Comparison of ENCODE assay signal across 8 cellular contexts in the genomic region with DNA sequence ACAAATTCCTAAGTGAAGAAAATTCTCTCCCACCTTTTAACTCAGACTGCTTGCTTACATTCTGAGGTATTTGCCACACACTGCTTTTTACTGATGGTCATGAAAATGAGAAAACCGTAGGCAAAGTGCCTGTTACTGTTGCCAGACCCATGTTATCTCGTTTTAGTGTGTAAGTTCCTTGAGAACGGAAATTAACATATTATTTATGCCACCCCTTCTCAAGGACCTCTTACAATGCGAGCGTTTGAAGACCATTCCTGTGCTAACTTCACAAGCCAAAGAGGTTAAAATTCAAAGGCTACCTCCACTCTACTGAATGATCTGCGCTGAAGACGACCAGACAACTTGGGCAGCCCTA. TPM values are rescaled to one million over a fixed set of nuclear protein-coding genes. Genes with fewer than 3 reads are reported as not detected.
A peak's percentile ranks its signal among the peaks of the same experiment; 100 is the strongest.
DNase-seq lines count a peak whose midpoint lies in the region; TF ChIP-seq lines count a peak whose summit lies in the region.

No MANE protein-coding gene starts in this region.

- intact Hi-C loops in esophagus muscularis mucosa (cut with DNase I) (no loop called here), prostate gland (cut with DNase I) (no loop called here)

- H3K4me1 ChIP-seq in ES-I3 (ENCODE audit: insufficient read depth, low read length) (no peaks in the 10 kb centered on the region), esophagus muscularis mucosa (peaks cover 9 to 39% (median 29%) of the 10 kb centered on the region in 4 donors), prostate gland (replicated peaks) (peaks cover 10% of the 10 kb centered on the region)

- 2% methylated on average over 7 of the region's 7 CpGs for WGBS in esophagus muscularis mucosa
- WGBS in prostate gland = under 1% methylated on average over 7 of the region's 7 CpGs

- H3K36me3 ChIP-seq in ES-I3 (ENCODE audit: insufficient read depth, low read length) = 0 out of 2 replicates have a peak, but pooled peaks cover 3% of the 10 kb centered on the region
- peaks cover 0 to 16% (median 6%) of the 10 kb centered on the region in 4 donors for H3K36me3 ChIP-seq in esophagus muscularis mucosa
- H3K36me3 ChIP-seq in prostate gland = no peaks in the 10 kb centered on the region

- TF ChIP-seq CTCF in esophagus muscularis mucosa (IDR thresholded peaks at IDR 0.05) (no peak), prostate gland (IDR thresholded peaks at IDR 0.05) (no peak)

- H3K27me3 ChIP-seq in esophagus muscularis mucosa (no peaks in the 10 kb centered on the region), prostate gland (replicated peaks; ENCODE audit: insufficient read depth) (no peaks in the 10 kb centered on the region)

- H3K9me3 ChIP-seq in ES-I3 (ENCODE audit: control insufficient read depth, insufficient read depth, low read length) (no peaks in the 10 kb centered on the region), esophagus muscularis mucosa (no peaks in the 10 kb centered on the region), prostate gland (no peaks in the 10 kb centered on the region)

- DNase-seq in OCI-M1 (lab: John Stamatoyannopoulos, UW) = peak; percentile 60
- DNase-seq in esophagus muscularis mucosa (ENCODE audit: extremely low spot score) = no peak
- DNase-seq in prostate gland (ENCODE audit: low spot score) = no peak
- no peak for DNase-seq in AG08396 (ENCODE audit: low spot score)
- no peak for DNase-seq in NCI-H82 treated with DMSO at 0.1 percent for 48 hours (lab: John Stamatoyannopoulos, UW; ENCODE audit: unreplicated experiment)
- no peak for DNase-seq in erythroblast (lab: John Stamatoyannopoulos, UW)
- DNase-seq in islet precursor cell = no peak

- peak overlapping the region; percentile 75 to 84 (median 82) for H3K4me3 ChIP-seq in esophagus muscularis mucosa
- H3K4me3 ChIP-seq in prostate gland = peak overlapping the region; percentile 68 to 76

- H3K27ac ChIP-seq in esophagus muscularis mucosa (replicated peaks in 1 of 4) (peak overlapping the region; percentile 85 to 93 (median 88)), prostate gland (peak overlapping the region; percentile 83 to 92)

- peak overlapping the region; percentile 86 for H3K9ac ChIP-seq in ES-I3 (ENCODE audit: low read depth, low read length)

- TF ChIP-seq POLR2A in esophagus muscularis mucosa (IDR thresholded peaks at IDR 0.05; ENCODE audit: low read depth) = no peak
- TF ChIP-seq POLR2A in prostate gland (IDR thresholded peaks at IDR 0.05) = no peak
- no peak for TF ChIP-seq POLR2A in erythroblast (IDR thresholded peaks at IDR 0.05; ENCODE audit: low read length)

- no peak for TF ChIP-seq EP300 in esophagus muscularis mucosa (IDR thresholded peaks at IDR 0.05)

RNA-seq across cellular contexts. Expression of a gene that starts 0.5 kb away (rescaled TPM):
- 10 to 100 TPM; 11.0 to 19.5 (median 15.9) TPM for total RNA-seq in esophagus muscularis mucosa
- total RNA-seq in prostate gland = 10 to 100 TPM; 23.9 to 29.7 TPM

RNA-seq across cellular contexts. Expression of a gene that starts 27.2 kb away (rescaled TPM):
- total RNA-seq in esophagus muscularis mucosa = 10 to 100 TPM; 34.0 to 61.0 (median 46.9) TPM
- 10 to 100 TPM; 14.5 to 31.5 TPM for total RNA-seq in prostate gland
